ENCODE assay signal across 8 cellular contexts in genomic region chr19:35352448-35353304, GRCh38. TPM values are rescaled to one million over a fixed set of nuclear protein-coding genes. Genes with fewer than 3 reads are reported as not detected.
DNase-seq lines count a peak whose midpoint lies in the region; ATAC-seq and TF ChIP-seq lines count a peak whose summit lies in the region.

No MANE protein-coding gene starts in this region.

- peak; percentile 84 for ATAC-seq in WTC11
- no peak for ATAC-seq in HG03521 (IDR thresholded peaks at IDR 0.05; ENCODE audit: unreplicated experiment)

- CTCF ChIA-PET in WTC11 (lab: Charles Lee), result interaction anchor here (0.5 to 2.4 kb wide), 60 partner anchors 8 to 1476 kb away, joined by 3 to 24 read pairs (median 4); partner anchors contain the start of genes CD22, FFAR2, KRTDAP and LGI4

- peak overlapping the region; percentile 95 for H3K27ac Mint-ChIP-seq in WTC11

- no peaks in the 10 kb centered on the region for H3K27me3 Mint-ChIP-seq in WTC11 (ENCODE audit: low read depth)

- no peak overlapping the region for H3K4me3 Mint-ChIP-seq in WTC11

- DNase-seq in AG08395 (ENCODE audit: low spot score) (peak; percentile 87), GM20000 (ENCODE audit: low spot score) (peak; percentile 89), NCI-H2196 (lab: John Stamatoyannopoulos, UW; ENCODE audit: unreplicated experiment) (peak; percentile 83), WTC11 (ENCODE audit: low spot score) (peak; percentile 76), cardiac fibroblast (ENCODE audit: low read depth in 2 of 2) (peak; percentile 80 to 86), islet precursor cell (peak; percentile 82)
- peak; percentile 44 to 46 for DNase-seq in stimulated activated CD4-positive, alpha-beta T cell treated with anti-CD3 and anti-CD28 coated beads, Interleukin-1b, Interleukin-23, amount 100 ng/mL, for 1 hour (ENCODE audit: low read depth in 2 of 2)

- H3K9me3 Mint-ChIP-seq in WTC11, result no peaks in the 10 kb centered on the region

- H3K36me3 Mint-ChIP-seq in WTC11, result no peaks in the 10 kb centered on the region

- TF ChIP-seq CTCF in GM20000 (IDR thresholded peaks at IDR 0.05; ENCODE audit: extremely low read depth, missing control alignments) (peak; percentile 95), WTC11 (IDR thresholded peaks at IDR 0.05) (peak; percentile 58; the same call in 1 of the 2 replicates), cardiac fibroblast (IDR thresholded peaks at IDR 0.05; ENCODE audit: low read depth, low read length) (peak; percentile 74)

- POLR2A ChIA-PET in WTC11 (lab: Charles Lee), result interaction anchor here (0.6 kb wide), 1 partner anchor 138 kb away, joined by 3 read pairs; no protein-coding TSS in a partner anchor

- no peak overlapping the region for H3K4me3 ChIP-seq in cardiac fibroblast (replicated peaks in 1 of 2; ENCODE audit: low read depth in 2 of 2, low read length in 2 of 2)

- peaks cover 5% of the 10 kb centered on the region for H3K4me1 Mint-ChIP-seq in WTC11

TF ChIP-seq in WTC11, 78 proteins besides CTCF, POLR2A, EP300 and RAD21:
- no peak for TF ChIP-seq TP53 (CRISPR knock-in tag; IDR thresholded peaks at IDR 0.05)
- no peak for TF ChIP-seq OVOL2 (CRISPR knock-in tag; IDR thresholded peaks at IDR 0.05; ENCODE audit: borderline replicate concordance)
- TF ChIP-seq ZNF416 (CRISPR knock-in tag; IDR thresholded peaks at IDR 0.05), result no peak
- TF ChIP-seq FOXK1 (CRISPR knock-in tag; IDR thresholded peaks at IDR 0.05), result no peak
- no peak for TF ChIP-seq JUN (CRISPR knock-in tag; IDR thresholded peaks at IDR 0.05)
- TF ChIP-seq ZNF138 (CRISPR knock-in tag; conservative IDR thresholded peaks at IDR 0.05), result no peak
- TF ChIP-seq NR3C1 (CRISPR knock-in tag; conservative IDR thresholded peaks at IDR 0.05; ENCODE audit: low read depth), result no peak
- TF ChIP-seq FOXP4 (CRISPR knock-in tag; IDR thresholded peaks at IDR 0.05), result no peak

RNA-seq across cellular contexts. Expression of gene FFAR1, which starts 5.0 kb away (rescaled TPM):
- 0.07 TPM in 1 of 3 replicates, not detected in the others for total RNA-seq in WTC11 (2021)

RNA-seq across cellular contexts. Expression of gene FFAR3, which starts 5.6 kb away (rescaled TPM):
- not detected in 3 replicates for total RNA-seq in WTC11 (2021)

RNA-seq across cellular contexts. Expression of gene GPR42, which starts 18.2 kb away (rescaled TPM):
- not detected in 3 replicates for total RNA-seq in WTC11 (2021)

RNA-seq across cellular contexts. Expression of gene CD22, which starts 23.7 kb away (rescaled TPM):
- 0.28 to 1.1 TPM (median 0.55 TPM) in 3 replicates for total RNA-seq in WTC11 (2021)
